In genomic region chr14:91377700-91378652, GRCh38 we compare ENCODE assay signal across 8 cellular contexts. TPM values are rescaled to one million over a fixed set of nuclear protein-coding genes. Genes with fewer than 3 reads are reported as not detected.
DNase-seq lines count a peak whose midpoint lies in the region; ATAC-seq and TF ChIP-seq lines count a peak whose summit lies in the region.

No MANE protein-coding gene starts in this region.

- H3K27me3 Mint-ChIP-seq in endodermal cell (ENCODE audit: insufficient read depth) = no peaks in the 10 kb centered on the region

- H3K4me1 ChIP-seq in endodermal cell (ENCODE audit: control insufficient read depth, insufficient read depth, low read length) (peaks cover 15% of the 10 kb centered on the region), stomach (peaks cover 56 to 86% (median 78%) of the 10 kb centered on the region in 4 donors)

- TF ChIP-seq CTCF in endodermal cell (conservative IDR thresholded peaks at IDR 0.05) = no peak
- TF ChIP-seq CTCF in stomach (IDR thresholded peaks at IDR 0.05) = no peak

- H3K27ac Mint-ChIP-seq in endodermal cell = peak overlapping the region; percentile 8

- no peak overlapping the region for H3K9ac ChIP-seq in endodermal cell (ENCODE audit: extremely low read depth, low read length, poor library complexity, severe bottlenecking)

- H3K4me3 ChIP-seq in endodermal cell (ENCODE audit: low read length) (no peak overlapping the region), stomach (no peak overlapping the region)

- H3K4me3 Mint-ChIP-seq in endodermal cell = no peak overlapping the region

- H3K4me1 Mint-ChIP-seq in endodermal cell = peaks cover 61% of the 10 kb centered on the region

- WGBS in endodermal cell (ENCODE audit: insufficient coverage in 1 of 2, insufficient read length in 1 of 2), 2 experiments = 82 to 87% methylated on average over 11 to 15 of the region's 15 CpGs
- WGBS in stomach, 5 donors = 57 to 72% (median 62%) methylated on average over 15 of the region's 15 CpGs

- intact Hi-C loops in stomach (cut with DNase I; ENCODE audit: low total_unique reads) = no loop called here

- H3K27ac ChIP-seq in endodermal cell (ENCODE audit: low read depth, low read length) = no peak overlapping the region
- peak overlapping the region in 4 of 5 donors; percentile 20 to 82 (median 43) for H3K27ac ChIP-seq in stomach

- peak; percentile 70 for DNase-seq in activated naive CD4-positive, alpha-beta T cell treated with Interleukin-2 at 50 U/mL for 16 hours
- DNase-seq in activated naive CD4-positive, alpha-beta T cell (lab: John Stamatoyannopoulos, UW) = no peak
- DNase-seq in RPMI7951 (ENCODE audit: low read depth) = peak; percentile 85
- DNase-seq in endodermal cell = no peak
- no peak for DNase-seq in stomach
- DNase-seq in NCI-H1694 treated with DMSO at 0.1 percent for 48 hours (lab: John Stamatoyannopoulos, UW) = no peak
- DNase-seq in NCI-H1930 (lab: John Stamatoyannopoulos, UW) = no peak

- H3K27me3 ChIP-seq in endodermal cell (ENCODE audit: control insufficient read depth, insufficient read depth, low read length, poor library complexity, severe bottlenecking) (no peaks in the 10 kb centered on the region), stomach (no peaks in the 10 kb centered on the region)

- no peak for TF ChIP-seq POLR2A in stomach (IDR thresholded peaks at IDR 0.05)

- H3K9me3 Mint-ChIP-seq in endodermal cell = no peaks in the 10 kb centered on the region

- H3K36me3 ChIP-seq in endodermal cell (ENCODE audit: control insufficient read depth, insufficient read depth, low read length) = no peaks in the 10 kb centered on the region
- no peaks in the 10 kb centered on the region for H3K36me3 ChIP-seq in stomach

- TF ChIP-seq EP300 in stomach (IDR thresholded peaks at IDR 0.05) = no peak

- H3K9me3 ChIP-seq in endodermal cell (ENCODE audit: control insufficient read depth, low read length) (no peaks in the 10 kb centered on the region), stomach (no peaks in the 10 kb centered on the region)

- H3K36me3 Mint-ChIP-seq in endodermal cell (ENCODE audit: low read depth) = peaks cover 5% of the 10 kb centered on the region

- no peak for ATAC-seq in HG03442 (IDR thresholded peaks at IDR 0.05; ENCODE audit: unreplicated experiment)

RNA-seq across cellular contexts. Expression of gene CCDC88C, which starts 39.6 kb away (rescaled TPM):
- 0.10 and 0.12 TPM in 2 replicates for total RNA-seq in RPMI7951 (2014; rRNA removed; shearing (Covaris generic))
- total RNA-seq in endodermal cell (10 to 100 TPM; 50.0 to 50.5 TPM), stomach (10 to 100 TPM; 19.3 to 66.9 (median 41.5) TPM)
- 26.5 TPM for polyA plus RNA-seq in endodermal cell (2013, experiment 1 of 2)
- 22.2 TPM for polyA plus RNA-seq in endodermal cell (2013, experiment 2 of 2)
- polyA plus RNA-seq in stomach = 10 to 100 TPM; 10.5 to 13.0 (median 12.4) TPM

Comparison
In these comparisons a context has a peak if more than half of its experiments do, and no peak if none do; other contexts are left out.
1. DNase-seq: peak in activated naive CD4-positive, alpha-beta T cell treated with Interleukin-2 at 50 U/mL for 16 hours (single experiment) and RPMI7951 (single experiment); none in activated naive CD4-positive, alpha-beta T cell (0 of 4), endodermal cell (single experiment), stomach (single experiment), NCI-H1694 treated with DMSO at 0.1 percent for 48 hours (single experiment) and NCI-H1930 (0 of 2).
2. RNA of gene CCDC88C, which starts 39.6 kb away (total RNA-seq): 50.0 to 50.5 TPM in endodermal cell and 19.3 to 66.9 TPM in stomach; 0.10 to 0.12 TPM in RPMI7951; every median in the first group is over 10 times any median in the second.